In genomic region chr1:26726784-26727183, GRCh38 we compare ENCODE assay signal across 15 cellular contexts. TPM values are rescaled to one million over a fixed set of nuclear protein-coding genes. Genes with fewer than 3 reads are reported as not detected.
DNase-seq lines count a peak whose midpoint lies in the region; ATAC-seq, FAIRE-seq and TF ChIP-seq lines count a peak whose summit lies in the region.
"Had no signal": no experiment of that assay in that cellular context is flagged by ENCODE, and none has a peak within 500 bp of the region (broad histone marks: within the 10 kb centered on the region; RNA-seq: fewer than 3 reads in every experiment).

No MANE protein-coding gene starts in this region.

- H3K27me3 Mint-ChIP-seq in CD14-positive monocyte (ENCODE audit: low read depth in 3 of 3) (no peaks in the 10 kb centered on the region), natural killer cell (ENCODE audit: low read depth in 2 of 2) (no peaks in the 10 kb centered on the region)
- H3K27me3 Mint-ChIP-seq in activated naive CD8-positive, alpha-beta T cell treated with anti-CD3 and anti-CD28 coated beads, Interleukin-2, amount 50 U/mL, for 24 hours: no peaks in the 10 kb centered on the region

- H3K27me3 ChIP-seq in GM23248 (replicated peaks; ENCODE audit: insufficient read depth): no peaks in the 10 kb centered on the region
- H3K27me3 ChIP-seq: right atrium auricular region, testis had no signal

- peaks cover 29% of the 10 kb centered on the region for H3F3A ChIP-seq in GM23248 (ENCODE audit: insufficient read depth)

- intact Hi-C loops in CD14-positive monocyte (cut with micrococcal nuclease): no loop called here
- intact Hi-C loops in natural killer cell (cut with micrococcal nuclease): no loop called here
- intact Hi-C loops in kidney (cut with DNase I): no loop called here

- TF ChIP-seq CTCF in CD14-positive monocyte (IDR thresholded peaks at IDR 0.05): no peak
- TF ChIP-seq CTCF in natural killer cell (IDR thresholded peaks at IDR 0.05): no peak
- TF ChIP-seq CTCF in kidney (IDR thresholded peaks at IDR 0.05; ENCODE audit: borderline replicate concordance, extremely low read depth, insufficient read depth): no peak

- H3K4me1 Mint-ChIP-seq in CD14-positive monocyte (peaks cover 53% of the 10 kb centered on the region), natural killer cell (peaks cover 85 to 91% of the 10 kb centered on the region in 2 donors)
- H3K4me1 Mint-ChIP-seq in activated naive CD8-positive, alpha-beta T cell treated with anti-CD3 and anti-CD28 coated beads, Interleukin-2, amount 50 U/mL, for 24 hours: peaks cover 95% of the 10 kb centered on the region

- H3K4me1 ChIP-seq in GM23248 (ENCODE audit: insufficient read depth): peaks cover 62% of the 10 kb centered on the region
- peaks cover 17 to 19% of the 10 kb centered on the region in 2 donors for H3K4me1 ChIP-seq in kidney (ENCODE audit: control insufficient read depth in 1 of 2, insufficient read depth in 1 of 2, low read depth in 1 of 2, low read length in 2 of 2)

- H3K36me3 ChIP-seq in GM23248 (ENCODE audit: low read depth) (peaks cover 14% of the 10 kb centered on the region), kidney (ENCODE audit: control insufficient read depth in 1 of 2, insufficient read depth in 2 of 2, low read length in 2 of 2) (peaks cover 10 to 22% of the 10 kb centered on the region in 2 donors)

- H3K4me3 ChIP-seq in GM23248: no peak overlapping the region
- no peak overlapping the region for H3K4me3 ChIP-seq in kidney (ENCODE audit: low read length in 2 of 2)
- H3K4me3 ChIP-seq: right atrium auricular region, testis had no signal

- no peak for DNase-seq in CD14-positive monocyte (ENCODE audit: low spot score)
- no peak for DNase-seq in GM23248
- no peak for DNase-seq in activated naive CD8-positive, alpha-beta T cell treated with anti-CD3 and anti-CD28 coated beads, Interleukin-2, amount 50 U/mL, for 24 hours
- DNase-seq in natural killer cell: no peak
- no peak for DNase-seq in HuH-7.5 (ENCODE audit: low spot score)
- no peak for DNase-seq in cerebellar cortex (ENCODE audit: low spot score)
- no peak for DNase-seq in kidney
- DNase-seq: activated naive CD4-positive, alpha-beta T cell treated with Interleukin-2 at 50 U/mL for 16 hours; NCI-H345; Right ventricle myocardium superior; stimulated activated CD4-positive, alpha-beta T cell treated with anti-CD3 and anti-CD28 coated beads, Interleukin-2, amount 100 ng/mL, for 24 hours; testis had no signal

- H3K36me3 Mint-ChIP-seq in CD14-positive monocyte: peaks cover 25 to 28% of the 10 kb centered on the region in 2 donors
- peaks cover 23% of the 10 kb centered on the region for H3K36me3 Mint-ChIP-seq in activated naive CD8-positive, alpha-beta T cell treated with anti-CD3 and anti-CD28 coated beads, Interleukin-2, amount 50 U/mL, for 24 hours (ENCODE audit: low read depth)
- peaks cover 10% of the 10 kb centered on the region for H3K36me3 Mint-ChIP-seq in natural killer cell

- WGBS in GM23248 (ENCODE audit: low coverage in 1 of 2, low lambda C conversion rate in 2 of 2, missing lambda C conversion rate in 2 of 2), 2 experiments: 100% methylated on average over 1 of the region's 1 CpG

- ATAC-seq in activated naive CD8-positive, alpha-beta T cell treated with anti-CD3 and anti-CD28 coated beads, Interleukin-2, amount 50 U/mL, for 24 hours: no peak
- no peak for ATAC-seq in natural killer cell
- ATAC-seq in GM19467 (IDR thresholded peaks at IDR 0.05; ENCODE audit: unreplicated experiment): no peak

- H3K27ac Mint-ChIP-seq in CD14-positive monocyte: peak overlapping the region in 4 of 7 donors; percentile 5 to 70 (median 56)
- H3K27ac Mint-ChIP-seq in activated naive CD8-positive, alpha-beta T cell treated with anti-CD3 and anti-CD28 coated beads, Interleukin-2, amount 50 U/mL, for 24 hours: peak overlapping the region; percentile 31
- peak overlapping the region; percentile 60 to 72 for H3K27ac Mint-ChIP-seq in natural killer cell

- peaks cover 99% of the 10 kb centered on the region for H3K79me2 ChIP-seq in GM23248 (ENCODE audit: insufficient read depth)

- FAIRE-seq in kidney (lab: Jason Lieb, UNC): no peak

- peak overlapping the region; percentile 11 for H3K4me2 ChIP-seq in GM23248 (ENCODE audit: unreplicated experiment)

- no peak overlapping the region for H3K4me3 Mint-ChIP-seq in CD14-positive monocyte
- no peak overlapping the region for H3K4me3 Mint-ChIP-seq in activated naive CD8-positive, alpha-beta T cell treated with anti-CD3 and anti-CD28 coated beads, Interleukin-2, amount 50 U/mL, for 24 hours
- peak overlapping the region; percentile 22 for H3K4me3 Mint-ChIP-seq in natural killer cell

- no peak overlapping the region for H3K27ac ChIP-seq in GM23248
- no peak overlapping the region for H3K27ac ChIP-seq in kidney (ENCODE audit: low read depth in 2 of 2, low read length in 2 of 2)
- H3K27ac ChIP-seq: C4-2B, right atrium auricular region, testis had no signal

- no peaks in the 10 kb centered on the region for H3K9me2 ChIP-seq in GM23248 (ENCODE audit: insufficient read depth)

- no peaks in the 10 kb centered on the region for H3K9me3 ChIP-seq in GM23248 (ENCODE audit: low read depth)
- H3K9me3 ChIP-seq in kidney (ENCODE audit: control insufficient read depth in 1 of 2, low read length in 2 of 2): no peaks in the 10 kb centered on the region
- H3K9me3 ChIP-seq: right atrium auricular region, testis had no signal

- no peak overlapping the region for H2AFZ ChIP-seq in GM23248

- no peaks in the 10 kb centered on the region for H3K9me3 Mint-ChIP-seq in CD14-positive monocyte
- H3K9me3 Mint-ChIP-seq in activated naive CD8-positive, alpha-beta T cell treated with anti-CD3 and anti-CD28 coated beads, Interleukin-2, amount 50 U/mL, for 24 hours: no peaks in the 10 kb centered on the region
- H3K9me3 Mint-ChIP-seq in natural killer cell: no peaks in the 10 kb centered on the region

- H3K9ac ChIP-seq in GM23248 (no peak overlapping the region), kidney (ENCODE audit: low read length in 2 of 2) (no peak overlapping the region)

- in situ Hi-C loops in GM23248 (cut with MboI): no loop called here

- H4K20me1 ChIP-seq in GM23248 (ENCODE audit: insufficient read depth): peaks cover 31% of the 10 kb centered on the region; the same call in 1 of the 2 replicates

RNA-seq across cellular contexts. Expression of gene ARID1A, which starts 31.0 kb away (rescaled TPM):
- polyA plus RNA-seq in CD14-positive monocyte (1 to 10 TPM; 6.6 to 9.5 TPM), GM23248 (2016; fragmentation: Nextera tagmentation; extraction: Ambion mirVana) (8.2 and 9.4 TPM in 2 replicates), kidney (ENCODE audit: insufficient read depth, low read depth, low replicate concordance) (9.9 TPM)
- 11.6 and 13.4 TPM in 2 replicates for total RNA-seq in GM23248 (2014; rRNA removed; shearing (Covaris generic))
- total RNA-seq in natural killer cell (100 to 1,000 TPM; 199 to 214 (median 202) TPM), kidney (71.7 TPM)
